ENCODE assay signal across 8 cellular contexts in genomic region chr21:37582613-37583012, GRCh38.
DNase-seq lines count a peak whose midpoint lies in the region; ATAC-seq and TF ChIP-seq lines count a peak whose summit lies in the region.

No MANE protein-coding gene starts in this region.

- TF ChIP-seq POLR2A in adrenal gland (IDR thresholded peaks at IDR 0.05) = no peak
- no peak for TF ChIP-seq POLR2A in upper lobe of left lung (IDR thresholded peaks at IDR 0.05)

- H3K4me3 ChIP-seq in adrenal gland (no peak overlapping the region), upper lobe of left lung (no peak overlapping the region)

- DNase-seq in NCI-H1105 treated with DMSO at 0.1 percent for 48 hours (lab: John Stamatoyannopoulos, UW) (peak; percentile 3), NCI-H1105 (lab: John Stamatoyannopoulos, UW) (no peak), adrenal gland (peak; percentile 21 to 69 (median 39)), iPS-NIHi11 (ENCODE audit: low spot score) (peak; percentile 58), upper lobe of left lung (no peak), GM19240 (ENCODE audit: insufficient read length, low spot score) (no peak), NCI-H2029 (lab: John Stamatoyannopoulos, UW) (no peak)

- TF ChIP-seq CTCF in LNCAP (IDR thresholded peaks at IDR 0.05) = peak; percentile 33; the same call in 1 of the 2 replicates
- TF ChIP-seq CTCF in adrenal gland (IDR thresholded peaks at IDR 0.05) = peak; percentile 41 to 64 (median 60)
- peak in 4 of 6 experiments; percentile 23 to 57 (median 52) for TF ChIP-seq CTCF in upper lobe of left lung (IDR thresholded peaks at IDR 0.05)

- H3K9me3 ChIP-seq in adrenal gland (replicated peaks in 1 of 3) = no peaks in the 10 kb centered on the region
- H3K9me3 ChIP-seq in upper lobe of left lung = peaks cover 8 to 14% (median 11%) of the 10 kb centered on the region in 4 donors

- no peak overlapping the region for H3K27ac ChIP-seq in adrenal gland
- H3K27ac ChIP-seq in upper lobe of left lung = no peak overlapping the region

- TF ChIP-seq EP300 in upper lobe of left lung (IDR thresholded peaks at IDR 0.05) = no peak

- intact Hi-C loops in adrenal gland (cut with DNase I) = no loop called here

- ATAC-seq in upper lobe of left lung (ENCODE audit: low FRiP score in 2 of 2) = no peak

- 38 to 69% (median 59%) methylated on average over 5 of the region's 5 CpGs for WGBS in adrenal gland, 4 donors
- WGBS in upper lobe of left lung, 2 donors = 53 to 61% methylated on average over 5 of the region's 5 CpGs

- H3K36me3 ChIP-seq in adrenal gland (replicated peaks in 1 of 2) (no peaks in the 10 kb centered on the region), upper lobe of left lung (no peaks in the 10 kb centered on the region)

- no peaks in the 10 kb centered on the region for H3K4me1 ChIP-seq in adrenal gland (replicated peaks in 1 of 2)
- no peaks in the 10 kb centered on the region for H3K4me1 ChIP-seq in upper lobe of left lung

- no peaks in the 10 kb centered on the region for H3K27me3 ChIP-seq in adrenal gland
- H3K27me3 ChIP-seq in upper lobe of left lung = no peaks in the 10 kb centered on the region

Comparison
In these comparisons a context has a peak if more than half of its experiments do, and no peak if none do; other contexts are left out.
1. DNase-seq: peak in NCI-H1105 treated with DMSO at 0.1 percent for 48 hours (single experiment), adrenal gland (7 of 7) and iPS-NIHi11 (single experiment); none in NCI-H1105 (single experiment), upper lobe of left lung (0 of 2), GM19240 (single experiment) and NCI-H2029 (single experiment).
2. Peak in every context shown above with its lines, with median percentiles within 50 percentile points of each other: CTCF ChIP-seq.